In the genomic region with DNA sequence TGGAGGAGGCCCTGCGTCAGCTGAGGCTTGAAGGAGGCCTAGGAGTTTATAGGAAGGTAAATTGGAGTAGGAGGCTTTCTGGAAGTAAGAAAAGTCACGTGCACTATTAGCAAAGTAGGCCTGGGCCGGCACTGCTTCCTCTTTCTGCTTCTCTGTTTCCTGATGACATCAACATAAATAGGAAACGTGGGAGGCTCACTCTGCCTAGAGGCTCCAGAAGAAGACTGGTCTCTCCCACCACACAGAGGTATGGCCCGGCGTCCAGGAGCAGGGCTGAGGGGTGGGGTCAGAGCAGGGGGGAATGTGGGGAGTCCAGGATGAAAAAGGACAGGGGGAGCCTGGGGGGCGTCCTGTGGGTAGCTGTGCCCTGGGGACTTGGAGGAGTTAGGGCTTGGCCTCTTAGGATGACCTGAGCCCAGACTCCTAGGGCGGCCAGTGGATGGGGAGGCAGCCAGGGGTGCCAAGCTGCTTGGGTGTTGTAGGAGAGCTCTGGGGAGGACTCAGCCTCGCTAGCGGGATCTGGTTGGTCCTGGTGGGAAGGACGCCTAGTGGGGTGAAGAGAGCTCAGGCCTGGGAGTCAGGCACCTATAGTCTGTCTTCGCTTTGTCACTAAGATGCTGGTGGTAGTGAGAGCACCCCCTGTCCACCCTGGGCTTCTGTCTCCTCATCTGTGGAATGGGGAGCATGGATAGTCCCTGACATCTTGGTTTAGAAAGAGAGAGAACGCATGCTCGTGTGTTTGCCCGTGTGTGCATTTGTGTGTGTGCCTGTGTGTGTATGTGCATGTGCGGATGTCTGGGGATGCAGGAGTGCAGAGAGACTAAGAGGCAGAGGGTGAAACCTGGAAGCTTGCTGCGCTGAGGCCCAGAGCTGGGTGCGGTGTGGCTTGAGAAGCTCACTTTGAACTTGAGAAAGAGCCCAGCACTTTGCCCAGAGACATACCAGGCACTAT, we compare ENCODE assay signal across 8 cellular contexts. TPM values are rescaled to one million over a fixed set of nuclear protein-coding genes. Genes with fewer than 3 reads are reported as not detected.
DNase-seq lines count a peak whose midpoint lies in the region; ATAC-seq and TF ChIP-seq lines count a peak whose summit lies in the region.

A gene (plus strand): TSS at position 198 of the 952 bp plus-strand sequence. CDS start 8,580 bp downstream, outside the sequence.

- no peaks in the 10 kb centered on the region for H3K36me3 ChIP-seq in psoas muscle (ENCODE audit: insufficient read depth in 1 of 2, low read depth in 1 of 2)
- H3K36me3 ChIP-seq in thyroid gland = no peaks in the 10 kb centered on the region

- H3K4me1 ChIP-seq in psoas muscle (no peaks in the 10 kb centered on the region), thyroid gland (no peaks in the 10 kb centered on the region)

- 60 to 62% (median 61%) methylated on average over 18 of the region's 18 CpGs for WGBS in psoas muscle, 3 donors
- WGBS in thyroid gland, 2 donors = 66 to 70% methylated on average over 17 to 18 of the region's 18 CpGs

- no peak for TF ChIP-seq POLR2A in thyroid gland (IDR thresholded peaks at IDR 0.05)

- H3K9me3 ChIP-seq in psoas muscle = peaks cover under 1% of the 10 kb centered on the region
- H3K9me3 ChIP-seq in thyroid gland = no peaks in the 10 kb centered on the region

- DNase-seq in NOMO-1 treated with DMSO at 0.1 percent for 48 hours (lab: John Stamatoyannopoulos, UW; ENCODE audit: unreplicated experiment) = peak; percentile 90
- DNase-seq in fibroblast of villous mesenchyme (ENCODE audit: low read depth) = no peak
- peak in 1 of 2 donors; percentile 38 for DNase-seq in psoas muscle
- no peak for DNase-seq in thyroid gland
- no peak for DNase-seq in NCI-H2029 (lab: John Stamatoyannopoulos, UW)

- H3K4me3 ChIP-seq in fibroblast of villous mesenchyme (ENCODE audit: low read depth, low read length) (no peak within 1 kb of the TSS), psoas muscle (peak within 1 kb of the TSS; percentile 48), thyroid gland (replicated peaks in 1 of 3) (no peak within 1 kb of the TSS)

- H3K27me3 ChIP-seq in psoas muscle (ENCODE audit: insufficient read depth in 3 of 3, low read length in 2 of 3) (peaks cover 0 to 4% (median 0%) of the 10 kb centered on the region in 3 donors), thyroid gland (no peaks in the 10 kb centered on the region)

- ATAC-seq in GM18502 (IDR thresholded peaks at IDR 0.05; ENCODE audit: poor library complexity, unreplicated experiment) (peak; percentile 56), psoas muscle (peak in 1 of 4 donors; percentile 36), GM18861 (IDR thresholded peaks at IDR 0.05; ENCODE audit: unreplicated experiment) (no peak), HG02642 (IDR thresholded peaks at IDR 0.05; ENCODE audit: poor library complexity, unreplicated experiment) (no peak)

- H3K27ac ChIP-seq in psoas muscle (no peak within 1 kb of the TSS), thyroid gland (no peak within 1 kb of the TSS)

- intact Hi-C loops in psoas muscle (cut with DNase I) (no loop called here), thyroid gland (cut with DNase I) (no loop called here)

- TF ChIP-seq CTCF in fibroblast of villous mesenchyme (IDR thresholded peaks at IDR 0.05; ENCODE audit: insufficient read depth, low read depth, low read length) (no peak), psoas muscle (IDR thresholded peaks at IDR 0.05) (no peak), thyroid gland (IDR thresholded peaks at IDR 0.05) (no peak)

RNA-seq across cellular contexts. Expression of the gene that starts here (rescaled TPM):
- 2.6 and 11.2 TPM in 2 replicates for total RNA-seq in fibroblast of villous mesenchyme
- total RNA-seq in psoas muscle = 1 to 10 TPM; 1.0 to 1.7 (median 1.5) TPM
- under 1 TPM; 0.25 to 0.45 (median 0.27) TPM for polyA plus RNA-seq in psoas muscle
- total RNA-seq in thyroid gland = 1 to 10 TPM; 1.9 to 7.1 (median 3.0) TPM
